ENCODE assay signal across 8 cellular contexts in the genomic region with DNA sequence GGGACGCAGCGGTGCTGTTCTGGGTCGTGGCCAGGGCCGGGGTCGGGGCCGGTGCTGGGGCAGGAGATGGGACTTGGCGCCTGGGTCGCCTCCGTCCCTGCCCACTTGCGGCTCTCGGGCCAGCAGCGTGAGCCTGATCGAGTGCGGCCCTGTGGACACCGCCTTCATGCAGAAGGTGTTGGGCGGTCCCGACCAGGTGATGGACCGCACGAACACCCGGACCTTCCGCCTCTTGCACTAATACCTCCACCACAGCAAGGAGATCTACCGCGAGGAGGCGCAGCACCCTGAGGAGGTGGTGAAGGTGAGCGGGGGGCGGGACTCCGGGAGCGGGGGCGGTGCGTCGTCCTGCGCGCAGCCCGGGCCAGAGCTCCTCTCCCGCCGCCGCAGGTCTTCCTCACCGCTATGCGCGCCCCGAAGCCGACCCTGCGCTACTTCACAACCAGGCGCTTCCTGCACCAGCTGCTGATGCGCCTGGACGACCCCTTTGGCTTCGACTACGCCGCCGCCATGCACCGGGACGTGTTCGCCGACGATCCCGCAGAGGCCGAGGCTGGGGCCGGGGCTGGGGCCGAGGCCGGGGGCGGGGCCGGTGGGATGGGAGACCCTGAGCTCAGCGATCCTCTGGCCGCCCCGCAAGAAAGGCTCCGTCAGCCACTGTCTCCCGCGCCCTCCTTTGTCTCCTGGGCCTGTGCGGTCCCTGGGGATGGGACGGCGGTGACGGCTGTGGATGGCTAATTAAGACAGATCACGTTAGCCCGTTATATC.
DNase-seq lines count a peak whose midpoint lies in the region; ATAC-seq and TF ChIP-seq lines count a peak whose summit lies in the region.

No MANE protein-coding gene starts in this region.

- H3K4me2 ChIP-seq in BLaER1, result peak overlapping the region; percentile 95

- peaks cover 22% of the 10 kb centered on the region for H3K36me3 ChIP-seq in BLaER1

- peak; percentile 56 for DNase-seq in NCI-H2171 (lab: John Stamatoyannopoulos, UW)
- DNase-seq in activated T-cell treated with anti-CD3 and anti-CD28 coated beads for 48 hours (ENCODE audit: low read depth), result peak; percentile 74
- DNase-seq in fibroblast of pulmonary artery (ENCODE audit: low read depth), result peak; percentile 46
- peak; percentile 78 for DNase-seq in retina
- DNase-seq in anterior cingulate cortex (lab: John Stamatoyannopoulos, UW), result no peak
- no peak for DNase-seq in AG20443 (ENCODE audit: low spot score)

- peaks cover 21% of the 10 kb centered on the region for H3K4me1 ChIP-seq in BLaER1

- peaks cover 20% of the 10 kb centered on the region; the same call in 1 of the 2 replicates for H4K20me1 ChIP-seq in BLaER1

- H3K4me3 ChIP-seq in BLaER1 (peak overlapping the region; percentile 66), fibroblast of pulmonary artery (replicated peaks; ENCODE audit: low read depth, low read length) (peak overlapping the region; percentile 36)

- H3K9me3 ChIP-seq in BLaER1, result no peaks in the 10 kb centered on the region

- peak; percentile 54 for ATAC-seq in GM21447 (IDR thresholded peaks at IDR 0.05; ENCODE audit: unreplicated experiment)

- no peaks in the 10 kb centered on the region for H3K27me3 ChIP-seq in BLaER1

- peak overlapping the region; percentile 54 for H3K27ac ChIP-seq in BLaER1

- peak overlapping the region; percentile 73 for H3K9ac ChIP-seq in BLaER1

- peak; percentile 38 for TF ChIP-seq CTCF in fibroblast of pulmonary artery (IDR thresholded peaks at IDR 0.05; ENCODE audit: low read length, missing control alignments)

Comparison
In these comparisons a context has a peak if more than half of its experiments do, and no peak if none do; other contexts are left out.
1. DNase-seq: peak in NCI-H2171 (single experiment), activated T-cell treated with anti-CD3 and anti-CD28 coated beads for 48 hours (single experiment), fibroblast of pulmonary artery (single experiment) and retina (single experiment); none in anterior cingulate cortex (0 of 58) and AG20443 (single experiment).